In genomic region chr19:1466018-1466460, GRCh38 we compare ENCODE assay signal across 1 cellular context.
TF ChIP-seq lines count a peak whose summit lies in the region.

No MANE protein-coding gene starts in this region.

TF ChIP-seq in H1, 55 proteins besides CTCF, POLR2A, EP300 and RAD21:
- TF ChIP-seq, protein P1, sequence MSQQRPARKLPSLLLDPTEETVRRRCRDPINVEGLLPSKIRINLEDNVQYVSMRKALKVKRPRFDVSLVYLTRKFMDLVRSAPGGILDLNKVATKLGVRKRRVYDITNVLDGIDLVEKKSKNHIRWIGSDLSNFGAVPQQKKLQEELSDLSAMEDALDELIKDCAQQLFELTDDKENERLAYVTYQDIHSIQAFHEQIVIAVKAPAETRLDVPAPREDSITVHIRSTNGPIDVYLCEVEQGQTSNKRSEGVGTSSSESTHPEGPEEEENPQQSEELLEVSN (IDR thresholded peaks at IDR 0.05), result peak; percentile 50
- TF ChIP-seq MAX (IDR thresholded peaks at IDR 0.05) (peak; percentile 8; the same call in 1 of the 2 replicates), SP1 (IDR thresholded peaks at IDR 0.05; ENCODE audit: low read depth, low read length) (no peak), HDAC2 (IDR thresholded peaks at IDR 0.05; ENCODE audit: borderline replicate concordance in 1 of 2, low read depth in 2 of 2, low read length in 2 of 2) (0 out of 4 replicates have a peak, but pooled peaks of 1 of the 2 experiments have one; percentile 10)
